Comparison of ENCODE assay signal across 2 cellular contexts in the genomic region with DNA sequence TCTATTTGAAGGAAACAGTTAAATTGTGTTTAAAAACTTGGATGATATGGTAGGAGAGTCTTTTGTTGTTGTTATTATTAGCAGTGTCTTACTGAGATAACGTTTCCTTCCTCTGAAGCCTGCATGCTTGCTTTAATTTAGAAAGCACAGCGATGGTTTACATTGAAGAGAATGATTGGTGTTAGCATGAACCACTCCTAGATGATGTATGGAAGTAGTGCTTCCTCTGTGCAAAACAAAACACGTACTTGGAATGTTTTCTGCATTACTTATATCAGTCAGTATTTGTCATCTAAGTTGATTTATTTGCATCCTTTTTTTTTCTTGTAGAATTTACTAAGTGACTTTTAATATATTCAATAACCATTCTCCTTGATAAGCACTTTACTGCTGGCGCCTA.
A peak's percentile ranks its signal among the peaks of the same experiment; 100 is the strongest.
TF ChIP-seq lines count a peak whose summit lies in the region.

No MANE protein-coding gene starts in this region.

TF ChIP-seq in IMR-90, 13 proteins besides CTCF, POLR2A, EP300 and RAD21:
- TF ChIP-seq FOS (IDR thresholded peaks at IDR 0.05; ENCODE audit: low read depth, low read length) (no peak), RCOR1 (IDR thresholded peaks at IDR 0.05; ENCODE audit: insufficient replicate concordance, low read length) (no peak), CHD1 (IDR thresholded peaks at IDR 0.05; ENCODE audit: low read depth, low read length) (no peak), SMC3 (IDR thresholded peaks at IDR 0.05; ENCODE audit: low read depth, low read length) (no peak), RFX5 (IDR thresholded peaks at IDR 0.05; ENCODE audit: low read depth, low read length) (no peak), CEBPB (IDR thresholded peaks at IDR 0.05; ENCODE audit: low read depth, low read length) (no peak)
- TF ChIP-seq, protein P1, sequence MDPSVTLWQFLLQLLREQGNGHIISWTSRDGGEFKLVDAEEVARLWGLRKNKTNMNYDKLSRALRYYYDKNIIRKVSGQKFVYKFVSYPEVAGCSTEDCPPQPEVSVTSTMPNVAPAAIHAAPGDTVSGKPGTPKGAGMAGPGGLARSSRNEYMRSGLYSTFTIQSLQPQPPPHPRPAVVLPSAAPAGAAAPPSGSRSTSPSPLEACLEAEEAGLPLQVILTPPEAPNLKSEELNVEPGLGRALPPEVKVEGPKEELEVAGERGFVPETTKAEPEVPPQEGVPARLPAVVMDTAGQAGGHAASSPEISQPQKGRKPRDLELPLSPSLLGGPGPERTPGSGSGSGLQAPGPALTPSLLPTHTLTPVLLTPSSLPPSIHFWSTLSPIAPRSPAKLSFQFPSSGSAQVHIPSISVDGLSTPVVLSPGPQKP (IDR thresholded peaks at IDR 0.05; ENCODE audit: borderline replicate concordance, low read depth, low read length), result no peak

TF ChIP-seq in endothelial cell of umbilical vein, 7 proteins besides CTCF, POLR2A, EP300 and RAD21:
- TF ChIP-seq EZH2 (IDR thresholded peaks at IDR 0.05; ENCODE audit: borderline replicate concordance, low read depth, low read length, severe bottlenecking) (no peak), MYC (IDR thresholded peaks at IDR 0.05; ENCODE audit: low read depth, low read length) (no peak), JUN (IDR thresholded peaks at IDR 0.05; ENCODE audit: borderline replicate concordance, insufficient read depth, insufficient read length, low read depth) (peak; percentile 37), POLR2AphosphoS5 (IDR thresholded peaks at IDR 0.05; ENCODE audit: insufficient read depth, low read depth, low read length) (peak; percentile 39), FOS (IDR thresholded peaks at IDR 0.05; ENCODE audit: borderline replicate concordance, insufficient read depth, low read length) (peak; percentile 52), GATA2 (IDR thresholded peaks at IDR 0.05; ENCODE audit: insufficient read depth, insufficient read length, low read depth, low read length) (peak; percentile 43)
- TF ChIP-seq, protein P2, sequence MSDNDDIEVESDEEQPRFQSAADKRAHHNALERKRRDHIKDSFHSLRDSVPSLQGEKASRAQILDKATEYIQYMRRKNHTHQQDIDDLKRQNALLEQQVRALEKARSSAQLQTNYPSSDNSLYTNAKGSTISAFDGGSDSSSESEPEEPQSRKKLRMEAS (IDR thresholded peaks at IDR 0.05; ENCODE audit: insufficient read depth, insufficient read length), result no peak
